In the genomic region with DNA sequence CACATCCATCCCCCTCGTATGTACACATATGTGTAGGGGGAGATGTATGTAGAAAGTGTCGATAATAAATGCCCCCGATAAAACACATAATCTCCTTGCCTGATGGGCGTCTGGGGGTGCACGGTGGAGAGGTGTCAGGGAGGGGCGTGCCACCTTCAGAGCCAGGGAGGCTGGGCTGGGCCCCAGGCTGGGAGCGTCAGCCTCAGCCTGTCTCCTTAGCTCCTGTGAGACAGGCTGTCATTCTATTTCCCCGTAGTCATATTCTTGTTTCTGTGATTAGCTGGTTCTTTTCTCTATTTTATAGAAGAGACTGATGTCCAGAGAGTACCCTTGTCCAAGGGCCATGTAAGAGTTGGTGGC, we compare ENCODE assay signal across 1 cellular context.
TF ChIP-seq lines count a peak whose summit lies in the region.

No MANE protein-coding gene starts in this region.

TF ChIP-seq in H1, 55 proteins besides CTCF, POLR2A, EP300 and RAD21:
- TF ChIP-seq NANOG (IDR thresholded peaks at IDR 0.05; ENCODE audit: insufficient read depth, low read depth, low read length, poor library complexity, severe bottlenecking), result no peak
- no peak for TF ChIP-seq TCF12 (IDR thresholded peaks at IDR 0.05; ENCODE audit: low read depth, low read length)
- TF ChIP-seq, protein P1, sequence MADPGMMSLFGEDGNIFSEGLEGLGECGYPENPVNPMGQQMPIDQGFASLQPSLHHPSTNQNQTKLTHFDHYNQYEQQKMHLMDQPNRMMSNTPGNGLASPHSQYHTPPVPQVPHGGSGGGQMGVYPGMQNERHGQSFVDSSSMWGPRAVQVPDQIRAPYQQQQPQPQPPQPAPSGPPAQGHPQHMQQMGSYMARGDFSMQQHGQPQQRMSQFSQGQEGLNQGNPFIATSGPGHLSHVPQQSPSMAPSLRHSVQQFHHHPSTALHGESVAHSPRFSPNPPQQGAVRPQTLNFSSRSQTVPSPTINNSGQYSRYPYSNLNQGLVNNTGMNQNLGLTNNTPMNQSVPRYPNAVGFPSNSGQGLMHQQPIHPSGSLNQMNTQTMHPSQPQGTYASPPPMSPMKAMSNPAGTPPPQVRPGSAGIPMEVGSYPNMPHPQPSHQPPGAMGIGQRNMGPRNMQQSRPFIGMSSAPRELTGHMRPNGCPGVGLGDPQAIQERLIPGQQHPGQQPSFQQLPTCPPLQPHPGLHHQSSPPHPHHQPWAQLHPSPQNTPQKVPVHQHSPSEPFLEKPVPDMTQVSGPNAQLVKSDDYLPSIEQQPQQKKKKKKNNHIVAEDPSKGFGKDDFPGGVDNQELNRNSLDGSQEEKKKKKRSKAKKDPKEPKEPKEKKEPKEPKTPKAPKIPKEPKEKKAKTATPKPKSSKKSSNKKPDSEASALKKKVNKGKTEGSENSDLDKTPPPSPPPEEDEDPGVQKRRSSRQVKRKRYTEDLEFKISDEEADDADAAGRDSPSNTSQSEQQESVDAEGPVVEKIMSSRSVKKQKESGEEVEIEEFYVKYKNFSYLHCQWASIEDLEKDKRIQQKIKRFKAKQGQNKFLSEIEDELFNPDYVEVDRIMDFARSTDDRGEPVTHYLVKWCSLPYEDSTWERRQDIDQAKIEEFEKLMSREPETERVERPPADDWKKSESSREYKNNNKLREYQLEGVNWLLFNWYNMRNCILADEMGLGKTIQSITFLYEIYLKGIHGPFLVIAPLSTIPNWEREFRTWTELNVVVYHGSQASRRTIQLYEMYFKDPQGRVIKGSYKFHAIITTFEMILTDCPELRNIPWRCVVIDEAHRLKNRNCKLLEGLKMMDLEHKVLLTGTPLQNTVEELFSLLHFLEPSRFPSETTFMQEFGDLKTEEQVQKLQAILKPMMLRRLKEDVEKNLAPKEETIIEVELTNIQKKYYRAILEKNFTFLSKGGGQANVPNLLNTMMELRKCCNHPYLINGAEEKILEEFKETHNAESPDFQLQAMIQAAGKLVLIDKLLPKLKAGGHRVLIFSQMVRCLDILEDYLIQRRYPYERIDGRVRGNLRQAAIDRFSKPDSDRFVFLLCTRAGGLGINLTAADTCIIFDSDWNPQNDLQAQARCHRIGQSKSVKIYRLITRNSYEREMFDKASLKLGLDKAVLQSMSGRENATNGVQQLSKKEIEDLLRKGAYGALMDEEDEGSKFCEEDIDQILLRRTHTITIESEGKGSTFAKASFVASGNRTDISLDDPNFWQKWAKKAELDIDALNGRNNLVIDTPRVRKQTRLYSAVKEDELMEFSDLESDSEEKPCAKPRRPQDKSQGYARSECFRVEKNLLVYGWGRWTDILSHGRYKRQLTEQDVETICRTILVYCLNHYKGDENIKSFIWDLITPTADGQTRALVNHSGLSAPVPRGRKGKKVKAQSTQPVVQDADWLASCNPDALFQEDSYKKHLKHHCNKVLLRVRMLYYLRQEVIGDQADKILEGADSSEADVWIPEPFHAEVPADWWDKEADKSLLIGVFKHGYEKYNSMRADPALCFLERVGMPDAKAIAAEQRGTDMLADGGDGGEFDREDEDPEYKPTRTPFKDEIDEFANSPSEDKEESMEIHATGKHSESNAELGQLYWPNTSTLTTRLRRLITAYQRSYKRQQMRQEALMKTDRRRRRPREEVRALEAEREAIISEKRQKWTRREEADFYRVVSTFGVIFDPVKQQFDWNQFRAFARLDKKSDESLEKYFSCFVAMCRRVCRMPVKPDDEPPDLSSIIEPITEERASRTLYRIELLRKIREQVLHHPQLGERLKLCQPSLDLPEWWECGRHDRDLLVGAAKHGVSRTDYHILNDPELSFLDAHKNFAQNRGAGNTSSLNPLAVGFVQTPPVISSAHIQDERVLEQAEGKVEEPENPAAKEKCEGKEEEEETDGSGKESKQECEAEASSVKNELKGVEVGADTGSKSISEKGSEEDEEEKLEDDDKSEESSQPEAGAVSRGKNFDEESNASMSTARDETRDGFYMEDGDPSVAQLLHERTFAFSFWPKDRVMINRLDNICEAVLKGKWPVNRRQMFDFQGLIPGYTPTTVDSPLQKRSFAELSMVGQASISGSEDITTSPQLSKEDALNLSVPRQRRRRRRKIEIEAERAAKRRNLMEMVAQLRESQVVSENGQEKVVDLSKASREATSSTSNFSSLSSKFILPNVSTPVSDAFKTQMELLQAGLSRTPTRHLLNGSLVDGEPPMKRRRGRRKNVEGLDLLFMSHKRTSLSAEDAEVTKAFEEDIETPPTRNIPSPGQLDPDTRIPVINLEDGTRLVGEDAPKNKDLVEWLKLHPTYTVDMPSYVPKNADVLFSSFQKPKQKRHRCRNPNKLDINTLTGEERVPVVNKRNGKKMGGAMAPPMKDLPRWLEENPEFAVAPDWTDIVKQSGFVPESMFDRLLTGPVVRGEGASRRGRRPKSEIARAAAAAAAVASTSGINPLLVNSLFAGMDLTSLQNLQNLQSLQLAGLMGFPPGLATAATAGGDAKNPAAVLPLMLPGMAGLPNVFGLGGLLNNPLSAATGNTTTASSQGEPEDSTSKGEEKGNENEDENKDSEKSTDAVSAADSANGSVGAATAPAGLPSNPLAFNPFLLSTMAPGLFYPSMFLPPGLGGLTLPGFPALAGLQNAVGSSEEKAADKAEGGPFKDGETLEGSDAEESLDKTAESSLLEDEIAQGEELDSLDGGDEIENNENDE (IDR thresholded peaks at IDR 0.05; ENCODE audit: insufficient replicate concordance, low read length), result no peak
- TF ChIP-seq SAP30 (IDR thresholded peaks at IDR 0.05; ENCODE audit: insufficient read depth, insufficient replicate concordance, low read length), result no peak
- no peak for TF ChIP-seq TEAD4 (IDR thresholded peaks at IDR 0.05; ENCODE audit: low read depth, low read length)
- no peak for TF ChIP-seq CBX8 (IDR thresholded peaks at IDR 0.05; ENCODE audit: borderline replicate concordance, low read depth, low read length)
- TF ChIP-seq POLR2AphosphoS5 (IDR thresholded peaks at IDR 0.05; ENCODE audit: low read depth, low read length), result no peak
